In the genomic region with DNA sequence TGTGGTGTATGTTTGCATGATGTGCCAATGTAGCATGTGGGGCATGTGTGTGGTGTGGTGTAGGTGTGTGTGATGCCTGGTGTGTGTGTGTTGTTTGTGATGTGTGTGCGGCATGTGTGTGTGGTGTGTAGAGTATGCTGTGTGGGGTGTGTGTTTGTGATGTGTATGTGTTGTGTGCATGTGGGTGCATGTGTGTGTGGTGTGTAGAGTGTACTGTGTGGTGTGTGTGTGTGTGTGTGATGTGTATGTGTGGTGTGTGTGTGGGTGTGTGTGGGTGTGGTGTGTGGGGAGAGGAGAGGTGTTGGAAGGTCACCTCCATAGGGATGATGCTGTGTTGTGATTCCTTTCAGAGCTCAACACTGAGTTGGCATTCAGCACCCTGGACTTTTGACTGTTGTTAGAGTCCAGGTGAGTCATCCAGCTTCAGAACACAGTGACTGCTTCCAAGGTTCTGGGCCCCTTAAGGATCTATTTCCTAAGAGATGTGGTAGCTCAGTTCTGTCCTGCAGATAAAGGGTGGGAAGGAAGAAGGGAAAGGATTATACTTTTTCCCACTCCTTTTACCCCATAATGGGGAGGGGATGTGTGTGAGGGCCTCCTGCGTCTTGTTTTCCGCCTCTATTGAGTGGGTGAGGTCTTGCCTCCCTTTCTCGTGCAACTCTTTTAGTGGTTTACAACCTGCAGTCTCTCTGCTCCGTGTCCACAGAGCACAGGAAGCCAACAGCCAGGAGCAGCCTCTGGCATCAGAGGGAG, we compare ENCODE assay signal across 1 cellular context.
TF ChIP-seq lines count a peak whose summit lies in the region.

No MANE protein-coding gene starts in this region.

TF ChIP-seq in HEK293, 187 proteins besides CTCF, POLR2A, EP300 and RAD21 (continued from another document and continues in another):
- TF ChIP-seq ZBTB49 (tag by site-specific recombination; IDR thresholded peaks at IDR 0.05; ENCODE audit: low read depth) (no peak), ZNF223 (tag by site-specific recombination; IDR thresholded peaks at IDR 0.05) (no peak), KLF8 (tag by site-specific recombination; IDR thresholded peaks at IDR 0.05) (no peak; the same call in 1 of the 2 replicates), ZBTB21 (tag by site-specific recombination; IDR thresholded peaks at IDR 0.05) (no peak), HOXA7 (CRISPR knock-in tag; IDR thresholded peaks at IDR 0.05; ENCODE audit: borderline replicate concordance) (no peak), GFI1B (tag by site-specific recombination; IDR thresholded peaks at IDR 0.05) (no peak), ZNF548 (tag by site-specific recombination; IDR thresholded peaks at IDR 0.05) (0 out of 2 replicates have a peak, but pooled peaks have one; percentile 10), KLF16 (tag by site-specific recombination; IDR thresholded peaks at IDR 0.05) (no peak), ZFP37 (tag by site-specific recombination; IDR thresholded peaks at IDR 0.05) (no peak; the same call in 1 of the 2 replicates), ZNF274 (IDR thresholded peaks at IDR 0.05; ENCODE audit: low read length) (no peak), ZNF274 (tag by site-specific recombination; IDR thresholded peaks at IDR 0.05; ENCODE audit: borderline replicate concordance) (no peak), WT1 (tag by site-specific recombination; IDR thresholded peaks at IDR 0.05) (peak; percentile 86; the same call in 1 of the 2 replicates), ZNF610 (tag by site-specific recombination; IDR thresholded peaks at IDR 0.05; ENCODE audit: borderline replicate concordance) (no peak), ZNF654 (tag by site-specific recombination; IDR thresholded peaks at IDR 0.05; ENCODE audit: low read depth) (no peak), KLF9 (tag by site-specific recombination; IDR thresholded peaks at IDR 0.05; ENCODE audit: low read depth) (no peak; the same call in 1 of the 2 replicates), ZBTB20 (tag by site-specific recombination; IDR thresholded peaks at IDR 0.05) (peak; percentile 79), ZNF426 (tag by site-specific recombination; IDR thresholded peaks at IDR 0.05) (no peak), IKZF3 (tag by site-specific recombination; IDR thresholded peaks at IDR 0.05) (no peak), ZNF514 (tag by site-specific recombination; IDR thresholded peaks at IDR 0.05) (no peak; the same call in 1 of the 2 replicates), SETDB1 (IDR thresholded peaks at IDR 0.05; ENCODE audit: insufficient read length, low read length) (no peak), OSR2 (tag by site-specific recombination; IDR thresholded peaks at IDR 0.05) (peak; percentile 12; the same call in 1 of the 2 replicates), ZNF701 (tag by site-specific recombination; IDR thresholded peaks at IDR 0.05) (no peak), ZNF2 (tag by site-specific recombination; IDR thresholded peaks at IDR 0.05) (peak; percentile 98), ZNF76 (tag by site-specific recombination; IDR thresholded peaks at IDR 0.05; ENCODE audit: borderline replicate concordance, low read depth) (no peak; the same call in none of the 2 replicates), ZNF521 (tag by site-specific recombination; IDR thresholded peaks at IDR 0.05) (no peak), ZSCAN30 (tag by site-specific recombination; IDR thresholded peaks at IDR 0.05) (no peak), ZIC2 (tag by site-specific recombination; IDR thresholded peaks at IDR 0.05) (0 out of 2 replicates have a peak, but pooled peaks have one; percentile 5), ZBTB8A (tag by site-specific recombination; IDR thresholded peaks at IDR 0.05) (no peak)
- TF ChIP-seq, protein P1, sequence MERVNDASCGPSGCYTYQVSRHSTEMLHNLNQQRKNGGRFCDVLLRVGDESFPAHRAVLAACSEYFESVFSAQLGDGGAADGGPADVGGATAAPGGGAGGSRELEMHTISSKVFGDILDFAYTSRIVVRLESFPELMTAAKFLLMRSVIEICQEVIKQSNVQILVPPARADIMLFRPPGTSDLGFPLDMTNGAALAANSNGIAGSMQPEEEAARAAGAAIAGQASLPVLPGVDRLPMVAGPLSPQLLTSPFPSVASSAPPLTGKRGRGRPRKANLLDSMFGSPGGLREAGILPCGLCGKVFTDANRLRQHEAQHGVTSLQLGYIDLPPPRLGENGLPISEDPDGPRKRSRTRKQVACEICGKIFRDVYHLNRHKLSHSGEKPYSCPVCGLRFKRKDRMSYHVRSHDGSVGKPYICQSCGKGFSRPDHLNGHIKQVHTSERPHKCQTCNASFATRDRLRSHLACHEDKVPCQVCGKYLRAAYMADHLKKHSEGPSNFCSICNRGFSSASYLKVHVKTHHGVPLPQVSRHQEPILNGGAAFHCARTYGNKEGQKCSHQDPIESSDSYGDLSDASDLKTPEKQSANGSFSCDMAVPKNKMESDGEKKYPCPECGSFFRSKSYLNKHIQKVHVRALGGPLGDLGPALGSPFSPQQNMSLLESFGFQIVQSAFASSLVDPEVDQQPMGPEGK (tag by site-specific recombination; IDR thresholded peaks at IDR 0.05): peak; percentile 69
- TF ChIP-seq, protein P2, sequence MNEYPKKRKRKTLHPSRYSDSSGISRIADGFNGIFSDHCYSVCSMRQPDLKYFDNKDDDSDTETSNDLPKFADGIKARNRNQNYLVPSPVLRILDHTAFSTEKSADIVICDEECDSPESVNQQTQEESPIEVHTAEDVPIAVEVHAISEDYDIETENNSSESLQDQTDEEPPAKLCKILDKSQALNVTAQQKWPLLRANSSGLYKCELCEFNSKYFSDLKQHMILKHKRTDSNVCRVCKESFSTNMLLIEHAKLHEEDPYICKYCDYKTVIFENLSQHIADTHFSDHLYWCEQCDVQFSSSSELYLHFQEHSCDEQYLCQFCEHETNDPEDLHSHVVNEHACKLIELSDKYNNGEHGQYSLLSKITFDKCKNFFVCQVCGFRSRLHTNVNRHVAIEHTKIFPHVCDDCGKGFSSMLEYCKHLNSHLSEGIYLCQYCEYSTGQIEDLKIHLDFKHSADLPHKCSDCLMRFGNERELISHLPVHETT (tag by site-specific recombination; IDR thresholded peaks at IDR 0.05): peak; percentile 79
- TF ChIP-seq, protein P3, sequence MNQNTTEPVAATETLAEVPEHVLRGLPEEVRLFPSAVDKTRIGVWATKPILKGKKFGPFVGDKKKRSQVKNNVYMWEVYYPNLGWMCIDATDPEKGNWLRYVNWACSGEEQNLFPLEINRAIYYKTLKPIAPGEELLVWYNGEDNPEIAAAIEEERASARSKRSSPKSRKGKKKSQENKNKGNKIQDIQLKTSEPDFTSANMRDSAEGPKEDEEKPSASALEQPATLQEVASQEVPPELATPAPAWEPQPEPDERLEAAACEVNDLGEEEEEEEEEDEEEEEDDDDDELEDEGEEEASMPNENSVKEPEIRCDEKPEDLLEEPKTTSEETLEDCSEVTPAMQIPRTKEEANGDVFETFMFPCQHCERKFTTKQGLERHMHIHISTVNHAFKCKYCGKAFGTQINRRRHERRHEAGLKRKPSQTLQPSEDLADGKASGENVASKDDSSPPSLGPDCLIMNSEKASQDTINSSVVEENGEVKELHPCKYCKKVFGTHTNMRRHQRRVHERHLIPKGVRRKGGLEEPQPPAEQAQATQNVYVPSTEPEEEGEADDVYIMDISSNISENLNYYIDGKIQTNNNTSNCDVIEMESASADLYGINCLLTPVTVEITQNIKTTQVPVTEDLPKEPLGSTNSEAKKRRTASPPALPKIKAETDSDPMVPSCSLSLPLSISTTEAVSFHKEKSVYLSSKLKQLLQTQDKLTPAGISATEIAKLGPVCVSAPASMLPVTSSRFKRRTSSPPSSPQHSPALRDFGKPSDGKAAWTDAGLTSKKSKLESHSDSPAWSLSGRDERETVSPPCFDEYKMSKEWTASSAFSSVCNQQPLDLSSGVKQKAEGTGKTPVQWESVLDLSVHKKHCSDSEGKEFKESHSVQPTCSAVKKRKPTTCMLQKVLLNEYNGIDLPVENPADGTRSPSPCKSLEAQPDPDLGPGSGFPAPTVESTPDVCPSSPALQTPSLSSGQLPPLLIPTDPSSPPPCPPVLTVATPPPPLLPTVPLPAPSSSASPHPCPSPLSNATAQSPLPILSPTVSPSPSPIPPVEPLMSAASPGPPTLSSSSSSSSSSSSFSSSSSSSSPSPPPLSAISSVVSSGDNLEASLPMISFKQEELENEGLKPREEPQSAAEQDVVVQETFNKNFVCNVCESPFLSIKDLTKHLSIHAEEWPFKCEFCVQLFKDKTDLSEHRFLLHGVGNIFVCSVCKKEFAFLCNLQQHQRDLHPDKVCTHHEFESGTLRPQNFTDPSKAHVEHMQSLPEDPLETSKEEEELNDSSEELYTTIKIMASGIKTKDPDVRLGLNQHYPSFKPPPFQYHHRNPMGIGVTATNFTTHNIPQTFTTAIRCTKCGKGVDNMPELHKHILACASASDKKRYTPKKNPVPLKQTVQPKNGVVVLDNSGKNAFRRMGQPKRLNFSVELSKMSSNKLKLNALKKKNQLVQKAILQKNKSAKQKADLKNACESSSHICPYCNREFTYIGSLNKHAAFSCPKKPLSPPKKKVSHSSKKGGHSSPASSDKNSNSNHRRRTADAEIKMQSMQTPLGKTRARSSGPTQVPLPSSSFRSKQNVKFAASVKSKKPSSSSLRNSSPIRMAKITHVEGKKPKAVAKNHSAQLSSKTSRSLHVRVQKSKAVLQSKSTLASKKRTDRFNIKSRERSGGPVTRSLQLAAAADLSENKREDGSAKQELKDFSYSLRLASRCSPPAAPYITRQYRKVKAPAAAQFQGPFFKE (tag by site-specific recombination; IDR thresholded peaks at IDR 0.05; ENCODE audit: borderline replicate concordance): no peak
- TF ChIP-seq, protein P4, sequence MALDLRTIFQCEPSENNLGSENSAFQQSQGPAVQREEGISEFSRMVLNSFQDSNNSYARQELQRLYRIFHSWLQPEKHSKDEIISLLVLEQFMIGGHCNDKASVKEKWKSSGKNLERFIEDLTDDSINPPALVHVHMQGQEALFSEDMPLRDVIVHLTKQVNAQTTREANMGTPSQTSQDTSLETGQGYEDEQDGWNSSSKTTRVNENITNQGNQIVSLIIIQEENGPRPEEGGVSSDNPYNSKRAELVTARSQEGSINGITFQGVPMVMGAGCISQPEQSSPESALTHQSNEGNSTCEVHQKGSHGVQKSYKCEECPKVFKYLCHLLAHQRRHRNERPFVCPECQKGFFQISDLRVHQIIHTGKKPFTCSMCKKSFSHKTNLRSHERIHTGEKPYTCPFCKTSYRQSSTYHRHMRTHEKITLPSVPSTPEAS (tag by site-specific recombination; IDR thresholded peaks at IDR 0.05): peak; percentile 88
- TF ChIP-seq, protein P5, sequence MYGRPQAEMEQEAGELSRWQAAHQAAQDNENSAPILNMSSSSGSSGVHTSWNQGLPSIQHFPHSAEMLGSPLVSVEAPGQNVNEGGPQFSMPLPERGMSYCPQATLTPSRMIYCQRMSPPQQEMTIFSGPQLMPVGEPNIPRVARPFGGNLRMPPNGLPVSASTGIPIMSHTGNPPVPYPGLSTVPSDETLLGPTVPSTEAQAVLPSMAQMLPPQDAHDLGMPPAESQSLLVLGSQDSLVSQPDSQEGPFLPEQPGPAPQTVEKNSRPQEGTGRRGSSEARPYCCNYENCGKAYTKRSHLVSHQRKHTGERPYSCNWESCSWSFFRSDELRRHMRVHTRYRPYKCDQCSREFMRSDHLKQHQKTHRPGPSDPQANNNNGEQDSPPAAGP (tag by site-specific recombination; IDR thresholded peaks at IDR 0.05): no peak
- TF ChIP-seq, protein P6, sequence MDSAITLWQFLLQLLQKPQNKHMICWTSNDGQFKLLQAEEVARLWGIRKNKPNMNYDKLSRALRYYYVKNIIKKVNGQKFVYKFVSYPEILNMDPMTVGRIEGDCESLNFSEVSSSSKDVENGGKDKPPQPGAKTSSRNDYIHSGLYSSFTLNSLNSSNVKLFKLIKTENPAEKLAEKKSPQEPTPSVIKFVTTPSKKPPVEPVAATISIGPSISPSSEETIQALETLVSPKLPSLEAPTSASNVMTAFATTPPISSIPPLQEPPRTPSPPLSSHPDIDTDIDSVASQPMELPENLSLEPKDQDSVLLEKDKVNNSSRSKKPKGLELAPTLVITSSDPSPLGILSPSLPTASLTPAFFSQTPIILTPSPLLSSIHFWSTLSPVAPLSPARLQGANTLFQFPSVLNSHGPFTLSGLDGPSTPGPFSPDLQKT (IDR thresholded peaks at IDR 0.05; ENCODE audit: borderline replicate concordance, low read depth, low read length): no peak
- TF ChIP-seq, protein P7, sequence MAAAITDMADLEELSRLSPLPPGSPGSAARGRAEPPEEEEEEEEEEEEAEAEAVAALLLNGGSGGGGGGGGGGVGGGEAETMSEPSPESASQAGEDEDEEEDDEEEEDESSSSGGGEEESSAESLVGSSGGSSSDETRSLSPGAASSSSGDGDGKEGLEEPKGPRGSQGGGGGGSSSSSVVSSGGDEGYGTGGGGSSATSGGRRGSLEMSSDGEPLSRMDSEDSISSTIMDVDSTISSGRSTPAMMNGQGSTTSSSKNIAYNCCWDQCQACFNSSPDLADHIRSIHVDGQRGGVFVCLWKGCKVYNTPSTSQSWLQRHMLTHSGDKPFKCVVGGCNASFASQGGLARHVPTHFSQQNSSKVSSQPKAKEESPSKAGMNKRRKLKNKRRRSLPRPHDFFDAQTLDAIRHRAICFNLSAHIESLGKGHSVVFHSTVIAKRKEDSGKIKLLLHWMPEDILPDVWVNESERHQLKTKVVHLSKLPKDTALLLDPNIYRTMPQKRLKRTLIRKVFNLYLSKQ (tag by site-specific recombination; IDR thresholded peaks at IDR 0.05; ENCODE audit: borderline replicate concordance): peak; percentile 44; the same call in 1 of the 2 replicates
- TF ChIP-seq, protein P8, sequence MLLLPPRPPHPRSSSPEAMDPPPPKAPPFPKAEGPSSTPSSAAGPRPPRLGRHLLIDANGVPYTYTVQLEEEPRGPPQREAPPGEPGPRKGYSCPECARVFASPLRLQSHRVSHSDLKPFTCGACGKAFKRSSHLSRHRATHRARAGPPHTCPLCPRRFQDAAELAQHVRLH (tag by site-specific recombination; IDR thresholded peaks at IDR 0.05): no peak
